9 cellular contexts compared by ENCODE assay signal in genomic region chr1:145849356-145850165, GRCh38. TPM values are rescaled to one million over a fixed set of nuclear protein-coding genes. Genes with fewer than 3 reads are reported as not detected.
A peak's percentile ranks its signal among the peaks of the same experiment; 100 is the strongest.
DNase-seq lines count a peak whose midpoint lies in the region; ATAC-seq, FAIRE-seq and TF ChIP-seq lines count a peak whose summit lies in the region.
"Had no signal": no experiment of that assay in that cellular context is flagged by ENCODE, and none has a peak within 500 bp of the region (broad histone marks: within the 10 kb centered on the region; RNA-seq: fewer than 3 reads in every experiment).

No MANE protein-coding gene starts in this region.

- ATAC-seq in K562 (peak; percentile 20; the same call in 2 of the 3 replicates), GM18520 (IDR thresholded peaks at IDR 0.05; ENCODE audit: unreplicated experiment) (no peak)

- POLR2A ChIA-PET in K562 (lab: Yijun Ruan, JAX), result interaction anchor here (0.5 to 2.5 kb wide), 7 partner anchors 8 to 189 kb away, joined by 3 to 13 read pairs (median 5); partner anchors contain the start of gene PIAS3

- BruUV-seq in K562 (replicated peaks; lab: Mats Ljungman, UMichigan), result no TSS peak

- WGBS in K562 (ENCODE audit: insufficient coverage, low coverage, missing lambda C conversion rate), result 72% methylated on average over 15 of the region's 15 CpGs
- WGBS in ovary, 3 donors, result 53 to 65% (median 59%) methylated on average over 15 of the region's 15 CpGs

- H3K9me1 ChIP-seq in K562 (ENCODE audit: control insufficient read depth, insufficient read depth, low read length), result no peaks in the 10 kb centered on the region

- no peak overlapping the region for H3K9ac ChIP-seq in K562 (ENCODE audit: insufficient read depth in 1 of 2, low read depth in 2 of 2, low read length in 2 of 2)

- H3K79me2 ChIP-seq in K562 (ENCODE audit: control insufficient read depth, insufficient read depth, low read length), result no peaks in the 10 kb centered on the region

- H3K9me3 ChIP-seq in K562 (replicated peaks; ENCODE audit: control insufficient read depth, insufficient read depth, low read depth, low read length) (no peaks in the 10 kb centered on the region), ovary (no peaks in the 10 kb centered on the region)

- H3K27me3 ChIP-seq in K562 (ENCODE audit: control insufficient read depth in 2 of 2, insufficient read depth in 2 of 2, low read length in 2 of 2) (no peaks in the 10 kb centered on the region), ovary (no peaks in the 10 kb centered on the region)

- H3K27ac ChIP-seq in K562 (ENCODE audit: extremely low read depth, low read depth, low read length) (no peak overlapping the region), ovary (no peak overlapping the region)

- DNase-seq in COLO829 (ENCODE audit: low spot score) (peak; percentile 59), HTR-8/SVneo (ENCODE audit: insufficient read length, low spot score) (peak; percentile 69), K562 (ENCODE audit: extremely low read depth in 1 of 4, low spot score in 3 of 4) (peak; percentile 37 to 49 (median 44)), myocyte (ENCODE audit: low read depth) (peak; percentile 72), NCI-H2227 (lab: John Stamatoyannopoulos, UW; ENCODE audit: unreplicated experiment) (no peak), ovary (no peak), NCI-H1694 (lab: John Stamatoyannopoulos, UW) (no peak)

- H3K4me3 ChIP-seq in K562 (no peak overlapping the region), ovary (no peak overlapping the region)
- H3K4me3 ChIP-seq: skin epidermis had no signal

- TF ChIP-seq EP300 in K562 (IDR thresholded peaks at IDR 0.05; ENCODE audit: low read length) (no peak), ovary (IDR thresholded peaks at IDR 0.05) (no peak)

- peak; percentile 29 to 64 for TF ChIP-seq RAD21 in K562 (CRISPR knock-in tag; conservative IDR thresholded peaks at IDR 0.05 in 1 of 2, IDR thresholded peaks at IDR 0.05 in 1 of 2)

- TF ChIP-seq CTCF in K562 (IDR thresholded peaks at IDR 0.05 in 2 of 3, conservative IDR thresholded peaks at IDR 0.05 in 1 of 3; ENCODE audit: insufficient read depth in 2 of 3, low read depth in 1 of 3, low read length in 3 of 3), result peak; percentile 66 to 85 (median 70)
- TF ChIP-seq CTCF in ovary (IDR thresholded peaks at IDR 0.05), result no peak

- in situ Hi-C loops in K562 (cut with MboI), result loop anchor here (5.0 kb wide), 1 partner anchor 163 kb away; no protein-coding TSS in a partner anchor

- no peak overlapping the region for H2AFZ ChIP-seq in K562 (ENCODE audit: low read depth, low read length)

- H3K4me2 ChIP-seq in K562 (ENCODE audit: insufficient read depth, low read length), result no peak overlapping the region

- FAIRE-seq in HTR-8/SVneo (lab: Jason Lieb, UNC), result no peak
- no peak for FAIRE-seq in K562 (lab: Jason Lieb, UNC)

- no peaks in the 10 kb centered on the region for H4K20me1 ChIP-seq in K562 (replicated peaks; ENCODE audit: control insufficient read depth, insufficient read depth, low read length)

- H3K4me1 ChIP-seq in K562 (replicated peaks in 1 of 2; ENCODE audit: control insufficient read depth in 2 of 2, insufficient read depth in 2 of 2, low read length in 2 of 2) (peaks cover 7 to 20% of the 10 kb centered on the region in 2 experiments; a peak in 4 of 5 replicates), ovary (ENCODE audit: insufficient read depth) (peaks cover 7% of the 10 kb centered on the region)

- H3K36me3 ChIP-seq in K562 (ENCODE audit: control insufficient read depth, insufficient read depth, low read length) (peaks cover 51% of the 10 kb centered on the region), ovary (no peaks in the 10 kb centered on the region)

- CTCF ChIA-PET in K562 (lab: Yijun Ruan, JAX; ENCODE audit: low intra/inter-chr PET ratio), result no interaction called here

- TF ChIP-seq POLR2A in K562 (conservative IDR thresholded peaks at IDR 0.05) (no peak), ovary (IDR thresholded peaks at IDR 0.05) (no peak)

- intact Hi-C loops in K562 (cut with micrococcal nuclease) (loop anchor here (5.0 kb wide), 1 partner anchor 63 kb away; the partner anchor contains the start of gene ITGA10), ovary (cut with DNase I) (loop anchor here in 3 of 4 donors (5.0 to 10.0 kb wide), 4 partner anchors 55 to 165 kb away; partner anchors contain the start of gene ITGA10 (in 1 of the 3))

RNA-seq across cellular contexts. Expression of gene NUDT17, which starts 4.1 kb away (rescaled TPM):
- 6.2 and 12.7 TPM in 2 replicates for total RNA-seq in K562 (2011; cell fraction: chromatin; rRNA removed; ENCODE audit: low replicate concordance)
- total RNA-seq in K562 (2011; cell fraction: nucleolus; rRNA removed), result 9.2 and 11.2 TPM in 2 replicates
- 8.9 and 9.3 TPM in 2 replicates for total RNA-seq in K562 (2011; cell fraction: nucleoplasm; rRNA removed)
- 6.8 and 9.9 TPM in 2 replicates for total RNA-seq in K562 (2014; rRNA removed)
- 4.5 and 5.5 TPM in 2 replicates for total RNA-seq in K562 (2014; rRNA removed; fragmentation: Illumina TruSeq; extraction: Trizol)
- total RNA-seq in K562 (2015; rRNA removed; fragmentation: Illumina TruSeq; extraction: Trizol), result 4.2 and 5.2 TPM in 2 replicates
- total RNA-seq in K562 (2021), result 6.1 and 7.2 TPM in 2 replicates
- polyA plus RNA-seq in K562 (2011; rRNA removed), result 10.0 and 11.4 TPM in 2 replicates
- polyA plus RNA-seq in K562 (2011; cell fraction: cytosol; rRNA removed), result 12.3 and 14.2 TPM in 2 replicates
- polyA plus RNA-seq in K562 (2011; cell fraction: nucleus; rRNA removed), result 23.3 and 33.1 TPM in 2 replicates
- 7.8 and 14.5 TPM in 2 replicates for polyA plus RNA-seq in K562 (2012)
- polyA plus RNA-seq in K562 (2014; fragmentation: Illumina TruSeq; extraction: Trizol), result 7.6 and 8.3 TPM in 2 replicates
- 1 to 10 TPM; 2.1 to 3.1 TPM for polyA plus RNA-seq in K562 (2014; fragmentation: Nextera tagmentation; extraction: Ambion mirVana)
- polyA plus RNA-seq in K562 (2014; rRNA removed), result 7.8 and 10.7 TPM in 2 replicates
- polyA minus RNA-seq in K562 (2011; rRNA and poly(A)+ RNA removed), result 2.7 and 3.4 TPM in 2 replicates
- polyA minus RNA-seq in K562 (2011; cell fraction: cytosol; rRNA and poly(A)+ RNA removed), result 2.9 and 5.9 TPM in 2 replicates
- polyA minus RNA-seq in K562 (2011; cell fraction: nucleus; rRNA and poly(A)+ RNA removed), result 2.7 and 3.3 TPM in 2 replicates
- total RNA-seq in myocyte, result 10.7 and 13.6 TPM in 2 replicates
- polyA plus RNA-seq in myocyte (2012), result 9.8 TPM
- 1 to 10 TPM; 2.3 to 5.1 (median 2.9) TPM for total RNA-seq in ovary
- 1 to 10 TPM; 3.9 to 4.8 TPM for polyA plus RNA-seq in ovary

RNA-seq across cellular contexts. Expression of gene PIAS3, which starts 9.3 kb away (rescaled TPM):
- 64.2 and 113 TPM in 2 replicates for total RNA-seq in K562 (2011; cell fraction: chromatin; rRNA removed; ENCODE audit: low replicate concordance)
- 40.4 and 44.0 TPM in 2 replicates for total RNA-seq in K562 (2011; cell fraction: nucleolus; rRNA removed)
- total RNA-seq in K562 (2011; cell fraction: nucleoplasm; rRNA removed), result 64.8 and 79.1 TPM in 2 replicates
- total RNA-seq in K562 (2014; rRNA removed), result 7.9 and 10.4 TPM in 2 replicates
- total RNA-seq in K562 (2014; rRNA removed; fragmentation: Illumina TruSeq; extraction: Trizol), result 6.0 and 6.9 TPM in 2 replicates
- 7.4 and 7.5 TPM in 2 replicates for total RNA-seq in K562 (2015; rRNA removed; fragmentation: Illumina TruSeq; extraction: Trizol)
- 15.7 and 17.7 TPM in 2 replicates for total RNA-seq in K562 (2021)
- 8.5 and 16.5 TPM in 2 replicates for polyA plus RNA-seq in K562 (2011; rRNA removed)
- polyA plus RNA-seq in K562 (2011; cell fraction: cytosol; rRNA removed), result 14.3 and 15.1 TPM in 2 replicates
- 72.5 and 78.3 TPM in 2 replicates for polyA plus RNA-seq in K562 (2011; cell fraction: nucleus; rRNA removed)
- polyA plus RNA-seq in K562 (2012), result 16.7 and 21.4 TPM in 2 replicates
- polyA plus RNA-seq in K562 (2014; fragmentation: Illumina TruSeq; extraction: Trizol), result 22.6 and 25.6 TPM in 2 replicates
- 1 to 10 TPM; 1.1 to 1.5 TPM for polyA plus RNA-seq in K562 (2014; fragmentation: Nextera tagmentation; extraction: Ambion mirVana)
- 14.3 and 16.2 TPM in 2 replicates for polyA plus RNA-seq in K562 (2014; rRNA removed)
- 6.3 and 7.1 TPM in 2 replicates for polyA minus RNA-seq in K562 (2011; rRNA and poly(A)+ RNA removed)
- polyA minus RNA-seq in K562 (2011; cell fraction: cytosol; rRNA and poly(A)+ RNA removed), result 10.6 and 12.4 TPM in 2 replicates
- polyA minus RNA-seq in K562 (2011; cell fraction: nucleus; rRNA and poly(A)+ RNA removed), result 10.9 and 17.9 TPM in 2 replicates
- total RNA-seq in myocyte, result 27.9 and 28.1 TPM in 2 replicates
- 55.1 TPM for polyA plus RNA-seq in myocyte (2012)
- 10 to 100 TPM; 22.9 to 64.1 (median 40.1) TPM for total RNA-seq in ovary
- polyA plus RNA-seq in ovary, result 10 to 100 TPM; 30.5 to 33.8 TPM

RNA-seq across cellular contexts. Expression of gene POLR3C, which starts 25.6 kb away (rescaled TPM):
- 37.8 and 57.1 TPM in 2 replicates for total RNA-seq in K562 (2011; cell fraction: chromatin; rRNA removed; ENCODE audit: low replicate concordance)
- 31.2 and 31.5 TPM in 2 replicates for total RNA-seq in K562 (2011; cell fraction: nucleolus; rRNA removed)
- total RNA-seq in K562 (2011; cell fraction: nucleoplasm; rRNA removed), result 25.9 and 26.0 TPM in 2 replicates
- 42.0 and 44.8 TPM in 2 replicates for total RNA-seq in K562 (2014; rRNA removed)
- 50.7 and 53.9 TPM in 2 replicates for total RNA-seq in K562 (2014; rRNA removed; fragmentation: Illumina TruSeq; extraction: Trizol)
- total RNA-seq in K562 (2015; rRNA removed; fragmentation: Illumina TruSeq; extraction: Trizol), result 54.6 and 56.8 TPM in 2 replicates
- 45.2 and 46.0 TPM in 2 replicates for total RNA-seq in K562 (2021)
- polyA plus RNA-seq in K562 (2011; rRNA removed), result 31.5 and 42.9 TPM in 2 replicates
- 37.4 and 40.8 TPM in 2 replicates for polyA plus RNA-seq in K562 (2011; cell fraction: cytosol; rRNA removed)
- 36.4 and 38.6 TPM in 2 replicates for polyA plus RNA-seq in K562 (2011; cell fraction: nucleus; rRNA removed)
- 40.1 and 47.0 TPM in 2 replicates for polyA plus RNA-seq in K562 (2012)
- polyA plus RNA-seq in K562 (2014; fragmentation: Illumina TruSeq; extraction: Trizol), result 58.1 and 64.1 TPM in 2 replicates
- 10 to 100 TPM; 19.7 to 49.9 TPM for polyA plus RNA-seq in K562 (2014; fragmentation: Nextera tagmentation; extraction: Ambion mirVana)
- 36.9 and 43.5 TPM in 2 replicates for polyA plus RNA-seq in K562 (2014; rRNA removed)
- polyA minus RNA-seq in K562 (2011; rRNA and poly(A)+ RNA removed), result 66.4 and 95.6 TPM in 2 replicates
- 19.7 and 30.7 TPM in 2 replicates for polyA minus RNA-seq in K562 (2011; cell fraction: cytosol; rRNA and poly(A)+ RNA removed)
- polyA minus RNA-seq in K562 (2011; cell fraction: nucleus; rRNA and poly(A)+ RNA removed), result 18.6 and 33.4 TPM in 2 replicates
- 26.8 and 27.2 TPM in 2 replicates for total RNA-seq in myocyte
- polyA plus RNA-seq in myocyte (2012), result 26.0 TPM
- total RNA-seq in ovary, result 10 to 100 TPM; 25.8 to 32.5 (median 27.0) TPM
- polyA plus RNA-seq in ovary, result 10 to 100 TPM; 21.1 to 41.9 TPM

RNA-seq across cellular contexts. Expression of gene RNF115, which starts 25.7 kb away (rescaled TPM):
- 11.8 and 34.8 TPM in 2 replicates for total RNA-seq in K562 (2011; cell fraction: chromatin; rRNA removed; ENCODE audit: low replicate concordance)
- 5.8 and 7.8 TPM in 2 replicates for total RNA-seq in K562 (2011; cell fraction: nucleolus; rRNA removed)
- total RNA-seq in K562 (2011; cell fraction: nucleoplasm; rRNA removed), result 12.8 and 21.9 TPM in 2 replicates
- total RNA-seq in K562 (2014; rRNA removed) (8.4 and 8.8 TPM in 2 replicates), K562 (2014; rRNA removed; fragmentation: Illumina TruSeq; extraction: Trizol) (12.5 and 13.6 TPM in 2 replicates), K562 (2015; rRNA removed; fragmentation: Illumina TruSeq; extraction: Trizol) (11.5 and 12.3 TPM in 2 replicates), K562 (2021) (9.5 and 10.2 TPM in 2 replicates), myocyte (22.7 and 30.4 TPM in 2 replicates), ovary (10 to 100 TPM in 6 of 7 donors, 1 to 10 TPM in 1; 9.9 to 15.5 (median 12.2) TPM)
- polyA plus RNA-seq in K562 (2011; rRNA removed) (12.1 and 14.3 TPM in 2 replicates), K562 (2014; fragmentation: Illumina TruSeq; extraction: Trizol) (8.4 and 9.9 TPM in 2 replicates), K562 (2014; fragmentation: Nextera tagmentation; extraction: Ambion mirVana) (1 to 10 TPM; 1.9 to 2.0 TPM), K562 (2014; rRNA removed) (6.9 and 7.8 TPM in 2 replicates), ovary (10 to 100 TPM in 1 of 2 donors, 1 to 10 TPM in 1; 7.8 to 27.9 TPM)
- 3.6 and 6.3 TPM in 2 replicates for polyA plus RNA-seq in K562 (2011; cell fraction: cytosol; rRNA removed)
- polyA plus RNA-seq in K562 (2011; cell fraction: nucleus; rRNA removed), result 7.5 and 9.1 TPM in 2 replicates
- polyA plus RNA-seq in K562 (2012), result 6.5 and 10.6 TPM in 2 replicates
- 13.8 and 15.8 TPM in 2 replicates for polyA minus RNA-seq in K562 (2011; rRNA and poly(A)+ RNA removed)
- 2.5 and 3.6 TPM in 2 replicates for polyA minus RNA-seq in K562 (2011; cell fraction: cytosol; rRNA and poly(A)+ RNA removed)
- polyA minus RNA-seq in K562 (2011; cell fraction: nucleus; rRNA and poly(A)+ RNA removed), result 4.0 and 6.6 TPM in 2 replicates
- polyA plus RNA-seq in myocyte (2012), result 17.9 TPM

RNA-seq across cellular contexts. Expression of gene ANKRD35, which starts 36.1 kb away (rescaled TPM):
- total RNA-seq in K562 (2011; cell fraction: chromatin; rRNA removed; ENCODE audit: low replicate concordance), result not detected in 2 replicates
- total RNA-seq in K562 (2011; cell fraction: nucleolus; rRNA removed), result not detected in 2 replicates
- not detected in 2 replicates for total RNA-seq in K562 (2011; cell fraction: nucleoplasm; rRNA removed)
- total RNA-seq in K562 (2014; rRNA removed), result 0.12 and 0.14 TPM in 2 replicates
- total RNA-seq in K562 (2014; rRNA removed; fragmentation: Illumina TruSeq; extraction: Trizol), result 0.07 TPM in 1 of 2 replicates, not detected in the other
- total RNA-seq in K562 (2015; rRNA removed; fragmentation: Illumina TruSeq; extraction: Trizol), result 0.08 TPM in 1 of 2 replicates, not detected in the other
- total RNA-seq in K562 (2021), result 0.07 TPM in 1 of 2 replicates, not detected in the other
- not detected in 2 replicates for polyA plus RNA-seq in K562 (2011; rRNA removed)
- polyA plus RNA-seq in K562 (2011; cell fraction: cytosol; rRNA removed), result 0.04 TPM in 1 of 2 replicates, not detected in the other
- polyA plus RNA-seq in K562 (2011; cell fraction: nucleus; rRNA removed), result 0.04 TPM in 1 of 2 replicates, not detected in the other
- polyA plus RNA-seq in K562 (2012), result 0.07 and 0.08 TPM in 2 replicates
- polyA plus RNA-seq in K562 (2014; fragmentation: Illumina TruSeq; extraction: Trizol), result 0.07 TPM in 1 of 2 replicates, not detected in the other
- not detected for polyA plus RNA-seq in K562 (2014; fragmentation: Nextera tagmentation; extraction: Ambion mirVana)
- polyA plus RNA-seq in K562 (2014; rRNA removed), result 0.07 TPM in 1 of 2 replicates, not detected in the other
- not detected in 2 replicates for polyA minus RNA-seq in K562 (2011; rRNA and poly(A)+ RNA removed)
- not detected in 2 replicates for polyA minus RNA-seq in K562 (2011; cell fraction: cytosol; rRNA and poly(A)+ RNA removed)
- polyA minus RNA-seq in K562 (2011; cell fraction: nucleus; rRNA and poly(A)+ RNA removed), result not detected in 2 replicates
- 0.13 and 0.31 TPM in 2 replicates for total RNA-seq in myocyte
- 0.21 TPM for polyA plus RNA-seq in myocyte (2012)
- total RNA-seq in ovary, result 1 to 10 TPM; 2.1 to 6.5 (median 3.0) TPM
- polyA plus RNA-seq in ovary, result 1 to 10 TPM; 2.6 to 2.8 TPM

Comparison
In these comparisons a context has a peak if more than half of its experiments do, and no peak if none do; other contexts are left out.
1. DNase-seq: peak in COLO829 (single experiment), HTR-8/SVneo (single experiment), K562 (4 of 4) and myocyte (single experiment); none in NCI-H2227 (single experiment), ovary (0 of 5) and NCI-H1694 (single experiment).
2. CTCF ChIP-seq: peak in K562 (3 of 3); none in ovary (0 of 3).